Comparison of ENCODE assay signal across 2 cellular contexts in genomic region chr6:43628392-43629103, GRCh38.
TF ChIP-seq lines count a peak whose summit lies in the region.

No MANE protein-coding gene starts in this region.

TF ChIP-seq in SK-N-SH, 30 proteins besides CTCF, POLR2A, EP300 and RAD21 (continued from another document):
- no peak for TF ChIP-seq REST (IDR thresholded peaks at IDR 0.05; ENCODE audit: low read depth, low read length)
- no peak for TF ChIP-seq MAX (IDR thresholded peaks at IDR 0.05; ENCODE audit: low read depth)
- no peak for TF ChIP-seq EZH2phosphoT487 (IDR thresholded peaks at IDR 0.05; ENCODE audit: borderline replicate concordance, low read depth)
- no peak for TF ChIP-seq MEF2A (IDR thresholded peaks at IDR 0.05; ENCODE audit: borderline replicate concordance, low read depth)

TF ChIP-seq in K562, 482 proteins besides CTCF, POLR2A, EP300 and RAD21 (continued from another document and continues in another):
- TF ChIP-seq E2F8 (IDR thresholded peaks at IDR 0.05; ENCODE audit: low read depth, partially characterized antibody) (peak; percentile 55), ZSCAN29 (IDR thresholded peaks at IDR 0.05) (no peak), CXXC5 (CRISPR knock-in tag; IDR thresholded peaks at IDR 0.05) (peak; percentile 23), SMARCE1 (IDR thresholded peaks at IDR 0.05) (peak; percentile 70), CHD2 (IDR thresholded peaks at IDR 0.05; ENCODE audit: low read depth, low read length) (peak; percentile 27; the same call in 1 of the 2 replicates), BRD4 (IDR thresholded peaks at IDR 0.05) (peak; percentile 26; the same call in 1 of the 2 replicates), TGIF2 (CRISPR knock-in tag; IDR thresholded peaks at IDR 0.05) (no peak), ZNF318 (IDR thresholded peaks at IDR 0.05; ENCODE audit: borderline replicate concordance in 1 of 2, low read depth in 1 of 2) (peak in 1 of 2 experiments; percentile 58; a peak in 2 of 4 replicates), OTX1 (CRISPR knock-in tag; IDR thresholded peaks at IDR 0.05) (peak; percentile 93), ZBED1 (IDR thresholded peaks at IDR 0.05) (peak; percentile 70; the same call in 1 of the 2 replicates), ETV5 (CRISPR knock-in tag; IDR thresholded peaks at IDR 0.05; ENCODE audit: low read depth) (peak; percentile 89), AFF4 (CRISPR knock-in tag; IDR thresholded peaks at IDR 0.05) (peak; percentile 10; the same call in 1 of the 2 replicates), THRAP3 (IDR thresholded peaks at IDR 0.05; ENCODE audit: borderline replicate concordance) (peak; percentile 92; the same call in 1 of the 2 replicates), E2F6 (IDR thresholded peaks at IDR 0.05; ENCODE audit: borderline replicate concordance in 1 of 2, extremely low read depth in 1 of 2, insufficient read depth in 1 of 2, insufficient read length in 1 of 2, low read depth in 1 of 2, low read length in 1 of 2, poor library complexity in 1 of 2, severe bottlenecking in 1 of 2) (peak in 1 of 2 experiments; percentile 60), TAF7 (tag; IDR thresholded peaks at IDR 0.05) (peak; percentile 85), PBX2 (CRISPR knock-in tag; IDR thresholded peaks at IDR 0.05; ENCODE audit: low read depth) (no peak), PBX2 (tag; conservative IDR thresholded peaks at IDR 0.05; ENCODE audit: low read depth) (peak; percentile 71), NBN (IDR thresholded peaks at IDR 0.05; ENCODE audit: low read depth) (peak; percentile 49; the same call in 1 of the 2 replicates), GMEB1 (CRISPR knock-in tag; IDR thresholded peaks at IDR 0.05) (0 out of 2 replicates have a peak, but pooled peaks have one; percentile 12), ZBTB17 (CRISPR knock-in tag; IDR thresholded peaks at IDR 0.05) (peak; percentile 74; the same call in 1 of the 2 replicates), FOXK1 (CRISPR knock-in tag; IDR thresholded peaks at IDR 0.05; ENCODE audit: borderline replicate concordance) (peak; percentile 86; the same call in 1 of the 2 replicates), RB1 (IDR thresholded peaks at IDR 0.05; ENCODE audit: low read depth) (peak; percentile 62), CBX3 (IDR thresholded peaks at IDR 0.05; ENCODE audit: borderline replicate concordance in 1 of 2, low read length in 2 of 2) (0 out of 3 replicates have a peak, but pooled peaks of 1 of the 2 experiments have one; percentile 28), AFF1 (IDR thresholded peaks at IDR 0.05; ENCODE audit: low read depth in 1 of 2, partially characterized antibody in 2 of 2) (peak; percentile 87 to 96)
